8 cellular contexts compared by ENCODE assay signal in genomic region chr12:47021298-47021697, GRCh38.
DNase-seq lines count a peak whose midpoint lies in the region; ATAC-seq, FAIRE-seq and TF ChIP-seq lines count a peak whose summit lies in the region.

No MANE protein-coding gene starts in this region.

- peak; percentile 54 for ATAC-seq in effector memory CD8-positive, alpha-beta T cell (replicated peaks)
- ATAC-seq in GM21528 (IDR thresholded peaks at IDR 0.05; ENCODE audit: low FRiP score, unreplicated experiment) (no peak), HG02763 (IDR thresholded peaks at IDR 0.05; ENCODE audit: unreplicated experiment) (no peak)

- FAIRE-seq in RCC 7860 (lab: Jason Lieb, UNC), result peak; percentile 90

- no peaks in the 10 kb centered on the region for H3K9me3 Mint-ChIP-seq in effector memory CD8-positive, alpha-beta T cell

- H3K4me3 Mint-ChIP-seq in effector memory CD8-positive, alpha-beta T cell, result no peak overlapping the region

- peak; percentile 67 for TF ChIP-seq CTCF in LNCAP (IDR thresholded peaks at IDR 0.05)

- DNase-seq in activated T-cell treated with anti-CD3 and anti-CD28 coated beads for 4 hours (peak; percentile 7), RCC 7860 (ENCODE audit: low spot score) (peak; percentile 83), middle frontal gyrus (ENCODE audit: extremely low spot score, low spot score) (peak; percentile 68)
- DNase-seq in activated T-cell treated with anti-CD3 and anti-CD28 coated beads, Interleukin-2, amount 50 U/mL, for 1 hour, result no peak
- DNase-seq in effector memory CD8-positive, alpha-beta T cell, result peak; percentile 16 to 30 (median 27)

- no peaks in the 10 kb centered on the region for H3K4me1 Mint-ChIP-seq in effector memory CD8-positive, alpha-beta T cell (ENCODE audit: low read depth in 2 of 2)

- no peaks in the 10 kb centered on the region for H3K36me3 Mint-ChIP-seq in effector memory CD8-positive, alpha-beta T cell (ENCODE audit: insufficient read depth)

- peaks cover 54 to 59% of the 10 kb centered on the region in 2 donors for H3K27me3 Mint-ChIP-seq in effector memory CD8-positive, alpha-beta T cell

- H3K27ac Mint-ChIP-seq in effector memory CD8-positive, alpha-beta T cell, result no peak overlapping the region
